10 cellular contexts compared by ENCODE assay signal in the genomic region with DNA sequence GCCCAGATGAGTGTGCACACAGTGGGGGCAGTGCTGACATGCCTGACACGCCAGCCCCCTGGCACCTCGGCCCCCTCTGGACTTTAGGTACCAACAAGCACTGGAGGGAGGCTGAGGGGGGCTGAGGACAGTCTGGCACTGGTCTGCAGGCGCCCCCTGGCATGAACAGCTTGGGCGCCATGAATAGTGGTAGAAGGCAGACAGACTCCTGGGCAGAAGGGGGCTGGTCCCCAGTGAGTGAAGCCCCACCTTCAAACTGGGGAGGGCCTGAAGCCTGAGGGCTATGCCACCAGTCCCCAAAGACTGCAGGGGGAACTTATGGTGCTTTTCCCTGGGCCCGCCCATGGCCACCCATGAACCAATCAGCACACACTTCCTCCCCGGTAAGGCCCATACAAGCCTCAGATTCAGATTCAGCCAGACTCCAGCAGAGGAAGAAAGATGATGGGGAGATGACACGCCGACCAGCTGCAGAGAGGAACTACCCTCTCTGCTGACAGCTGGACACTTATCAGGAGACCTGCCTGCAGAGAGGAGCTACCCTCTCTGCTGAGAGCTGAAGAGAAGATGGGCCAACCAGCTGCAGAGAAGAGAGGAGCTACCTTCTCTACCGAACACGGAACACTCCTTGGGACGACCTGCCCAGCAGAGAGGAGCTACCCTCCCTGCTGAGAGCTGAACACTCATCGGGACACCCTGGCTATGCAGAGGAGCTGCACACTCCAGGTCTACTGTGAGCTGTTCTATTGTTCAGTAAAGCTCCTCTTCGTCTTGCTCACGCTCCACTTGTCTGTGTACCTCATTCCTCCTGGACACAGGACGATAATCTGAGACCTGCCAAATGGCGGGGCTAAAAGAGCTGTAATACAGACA.
DNase-seq lines count a peak whose midpoint lies in the region; ATAC-seq and TF ChIP-seq lines count a peak whose summit lies in the region.
"Had no signal": no experiment of that assay in that cellular context is flagged by ENCODE, and none has a peak within 500 bp of the region (broad histone marks: within the 10 kb centered on the region; RNA-seq: fewer than 3 reads in every experiment).

No MANE protein-coding gene starts in this region.

- no peaks in the 10 kb centered on the region for H3K9me3 ChIP-seq in BE2C
- H3K9me3 ChIP-seq: upper lobe of left lung had no signal

- POLR2A ChIA-PET in activated CD8-positive, alpha-beta T cell treated with anti-CD3 and anti-CD28 coated beads for 36 hours (lab: Charles Lee) = no interaction called here

- no peak overlapping the region for H3K4me3 Mint-ChIP-seq in activated CD8-positive, alpha-beta T cell treated with anti-CD3 and anti-CD28 coated beads for 36 hours

- peak; percentile 77 for ATAC-seq in GM19397 (IDR thresholded peaks at IDR 0.05; ENCODE audit: unreplicated experiment)
- ATAC-seq in activated CD8-positive, alpha-beta T cell treated with anti-CD3 and anti-CD28 coated beads for 36 hours = peak; percentile 69
- ATAC-seq in HG03521 (IDR thresholded peaks at IDR 0.05; ENCODE audit: unreplicated experiment) = no peak

- no peaks in the 10 kb centered on the region for H3K36me3 ChIP-seq in BE2C
- H3K36me3 ChIP-seq: upper lobe of left lung had no signal

- H3K4me1 Mint-ChIP-seq in activated CD8-positive, alpha-beta T cell treated with anti-CD3 and anti-CD28 coated beads for 36 hours (ENCODE audit: low read depth) = no peaks in the 10 kb centered on the region

- no peak overlapping the region for H3K27ac Mint-ChIP-seq in activated CD8-positive, alpha-beta T cell treated with anti-CD3 and anti-CD28 coated beads for 36 hours

- no peaks in the 10 kb centered on the region for H3K27me3 Mint-ChIP-seq in activated CD8-positive, alpha-beta T cell treated with anti-CD3 and anti-CD28 coated beads for 36 hours

- intact Hi-C loops in activated CD8-positive, alpha-beta T cell treated with anti-CD3 and anti-CD28 coated beads for 36 hours (cut with micrococcal nuclease) = no loop called here

- DNase-seq in BE2C = peak; percentile 34
- DNase-seq in NAMALWA (ENCODE audit: low spot score) = peak; percentile 18
- DNase-seq in activated CD8-positive, alpha-beta T cell treated with anti-CD3 and anti-CD28 coated beads for 36 hours = peak; percentile 22
- no peak for DNase-seq in dermis blood vessel endothelial cell
- DNase-seq in COLO829 (ENCODE audit: low spot score) = no peak
- no peak for DNase-seq in mesenteric fat pad (ENCODE audit: low spot score)
- DNase-seq: NCI-H82 had no signal

- H3K9me3 Mint-ChIP-seq in activated CD8-positive, alpha-beta T cell treated with anti-CD3 and anti-CD28 coated beads for 36 hours = no peaks in the 10 kb centered on the region

- H3K27me3 ChIP-seq in BE2C = no peaks in the 10 kb centered on the region
- H3K27me3 ChIP-seq: upper lobe of left lung had no signal

- CTCF ChIA-PET in activated CD8-positive, alpha-beta T cell treated with anti-CD3 and anti-CD28 coated beads for 36 hours (lab: Charles Lee) = interaction anchor here (1.0 kb wide), 1 partner anchor 58 kb away, joined by 4 read pairs; no protein-coding TSS in a partner anchor

- no peak for TF ChIP-seq CTCF in BE2C (IDR thresholded peaks at IDR 0.05; ENCODE audit: low read depth, low read length)
- no peak for TF ChIP-seq CTCF in activated CD8-positive, alpha-beta T cell treated with anti-CD3 and anti-CD28 coated beads for 36 hours (IDR thresholded peaks at IDR 0.05)

- peaks cover 13% of the 10 kb centered on the region for H3K4me1 ChIP-seq in BE2C
- H3K4me1 ChIP-seq: upper lobe of left lung had no signal

- no peak overlapping the region for H3K4me3 ChIP-seq in BE2C (ENCODE audit: low read depth, low read length)
- H3K4me3 ChIP-seq: upper lobe of left lung had no signal

- no peaks in the 10 kb centered on the region for H3K36me3 Mint-ChIP-seq in activated CD8-positive, alpha-beta T cell treated with anti-CD3 and anti-CD28 coated beads for 36 hours (ENCODE audit: low read depth)

Comparison
In these comparisons a context has a peak if more than half of its experiments do, and no peak if none do; other contexts are left out.
1. DNase-seq: peak in BE2C (single experiment), NAMALWA (single experiment) and activated CD8-positive, alpha-beta T cell treated with anti-CD3 and anti-CD28 coated beads for 36 hours (single experiment); none in dermis blood vessel endothelial cell (single experiment), COLO829 (single experiment) and mesenteric fat pad (single experiment).